ENCODE assay signal across 1 cellular context in genomic region chr14:100375963-100376735, GRCh38.
TF ChIP-seq lines count a peak whose summit lies in the region.

TSS of gene WDR25 (plus strand) at chr14:100376485.

TF ChIP-seq in K562, 482 proteins besides CTCF, POLR2A, EP300 and RAD21 (continued from another document and continues in another):
- TF ChIP-seq ZNF280B (CRISPR knock-in tag; IDR thresholded peaks at IDR 0.05) (no peak), HOXB6 (CRISPR knock-in tag; IDR thresholded peaks at IDR 0.05; ENCODE audit: borderline replicate concordance) (no peak), CBX3 (IDR thresholded peaks at IDR 0.05; ENCODE audit: borderline replicate concordance in 1 of 2, low read length in 2 of 2) (peak in 1 of 2 experiments; percentile 17; a peak in 1 of 3 replicates), SRSF3 (IDR thresholded peaks at IDR 0.05; ENCODE audit: insufficient read depth, low read length) (0 out of 2 replicates have a peak, but pooled peaks have one; percentile 29), CREB3 (tag; conservative IDR thresholded peaks at IDR 0.05; ENCODE audit: low read depth) (no peak), UBTF (IDR thresholded peaks at IDR 0.05; ENCODE audit: borderline replicate concordance in 1 of 2, low read depth in 2 of 2, low read length in 2 of 2) (peak; percentile 63 to 96; a peak in 3 of 4 replicates), ZNF609 (CRISPR knock-in tag; IDR thresholded peaks at IDR 0.05; ENCODE audit: borderline replicate concordance) (no peak), SMARCB1 (IDR thresholded peaks at IDR 0.05; ENCODE audit: insufficient read length, low read depth) (no peak), CLOCK (CRISPR knock-in tag; IDR thresholded peaks at IDR 0.05; ENCODE audit: borderline replicate concordance) (no peak), SETDB1 (IDR thresholded peaks at IDR 0.05; ENCODE audit: low read length) (no peak), NFIC (IDR thresholded peaks at IDR 0.05) (peak; percentile 82), SOX6 (IDR thresholded peaks at IDR 0.05) (peak; percentile 39; the same call in 1 of the 2 replicates), CCAR2 (IDR thresholded peaks at IDR 0.05; ENCODE audit: low read depth, low read length) (no peak), NFYB (IDR thresholded peaks at IDR 0.05; ENCODE audit: extremely low read depth, insufficient read length) (peak; percentile 60), EHMT2 (IDR thresholded peaks at IDR 0.05) (no peak), MED1 (CRISPR knock-in tag; IDR thresholded peaks at IDR 0.05; ENCODE audit: borderline replicate concordance) (no peak), ARID3A (IDR thresholded peaks at IDR 0.05; ENCODE audit: borderline replicate concordance, low read depth, low read length) (no peak), HMGXB4 (CRISPR knock-in tag; IDR thresholded peaks at IDR 0.05) (no peak), ZNF408 (CRISPR knock-in tag; IDR thresholded peaks at IDR 0.05; ENCODE audit: low read depth) (no peak), POLR2H (tag; IDR thresholded peaks at IDR 0.05; ENCODE audit: low read depth) (no peak), CEBPB (tag; IDR thresholded peaks at IDR 0.05) (no peak), GATA2 (CRISPR knock-in tag; IDR thresholded peaks at IDR 0.05) (no peak), STAT6 (CRISPR knock-in tag; IDR thresholded peaks at IDR 0.05) (no peak), ELK3 (CRISPR knock-in tag; IDR thresholded peaks at IDR 0.05) (no peak), FOXM1 (IDR thresholded peaks at IDR 0.05; ENCODE audit: low read depth) (no peak), FOXM1 (CRISPR knock-in tag; IDR thresholded peaks at IDR 0.05; ENCODE audit: low read depth) (no peak)
